ENCODE assay signal across 12 cellular contexts in genomic region chr1:198519639-198520501, GRCh38. TPM values are rescaled to one million over a fixed set of nuclear protein-coding genes. Genes with fewer than 3 reads are reported as not detected.
DNase-seq lines count a peak whose midpoint lies in the region; ATAC-seq and TF ChIP-seq lines count a peak whose summit lies in the region.
"Had no signal": no experiment of that assay in that cellular context is flagged by ENCODE, and none has a peak within 500 bp of the region (broad histone marks: within the 10 kb centered on the region; RNA-seq: fewer than 3 reads in every experiment).

No MANE protein-coding gene starts in this region.

- WGBS in psoas muscle, 3 donors: 81 to 85% (median 85%) methylated on average over 10 of the region's 10 CpGs

- POLR2A ChIA-PET in activated CD8-positive, alpha-beta T cell treated with anti-CD3 and anti-CD28 coated beads for 36 hours (lab: Charles Lee): interaction anchor here (0.6 to 2.7 kb wide), 12 partner anchors 90 to 416 kb away, joined by 3 to 17 read pairs (median 3); no protein-coding TSS in a partner anchor

- intact Hi-C loops in activated CD8-positive, alpha-beta T cell treated with anti-CD3 and anti-CD28 coated beads for 36 hours (cut with micrococcal nuclease): loop anchor here (5.0 kb wide), 5 partner anchors 37 to 353 kb away; no protein-coding TSS in a partner anchor
- intact Hi-C loops in psoas muscle (cut with DNase I): no loop called here

- no peaks in the 10 kb centered on the region for H3K9me3 Mint-ChIP-seq in activated CD8-positive, alpha-beta T cell treated with anti-CD3 and anti-CD28 coated beads for 36 hours

- H3K9ac ChIP-seq in rectal smooth muscle tissue (ENCODE audit: low read length): no peak overlapping the region

- peak; percentile 26 for DNase-seq in activated CD4-positive, alpha-beta T cell treated with anti-CD3 and anti-CD28 coated beads for 48 hours
- DNase-seq in activated CD4-positive, alpha-beta T cell treated with anti-CD3 and anti-CD28 coated beads, Interleukin-2, amount 50 U/mL, for 1 hour: no peak
- DNase-seq in activated CD8-positive, alpha-beta T cell treated with anti-CD3 and anti-CD28 coated beads for 36 hours: no peak
- no peak for DNase-seq in HUDEP-2 (lab: John Stamatoyannopoulos, UW; ENCODE audit: unreplicated experiment in 76 of 76)
- DNase-seq in psoas muscle: no peak
- no peak for DNase-seq in UCSD-AML1 (lab: John Stamatoyannopoulos, UW; ENCODE audit: unreplicated experiment)
- DNase-seq: SW 1271 had no signal

- H3K4me1 Mint-ChIP-seq in activated CD8-positive, alpha-beta T cell treated with anti-CD3 and anti-CD28 coated beads for 36 hours (ENCODE audit: low read depth): peaks cover 67% of the 10 kb centered on the region

- H3K36me3 ChIP-seq in rectal smooth muscle tissue (ENCODE audit: control insufficient read depth, insufficient read depth, low read length): no peaks in the 10 kb centered on the region
- no peaks in the 10 kb centered on the region for H3K36me3 ChIP-seq in psoas muscle (ENCODE audit: insufficient read depth in 1 of 2, low read depth in 1 of 2)

- H3K27me3 Mint-ChIP-seq in activated CD8-positive, alpha-beta T cell treated with anti-CD3 and anti-CD28 coated beads for 36 hours: no peaks in the 10 kb centered on the region

- TF ChIP-seq CTCF in activated CD8-positive, alpha-beta T cell treated with anti-CD3 and anti-CD28 coated beads for 36 hours (IDR thresholded peaks at IDR 0.05): no peak
- TF ChIP-seq CTCF in psoas muscle (IDR thresholded peaks at IDR 0.05): no peak

- H3K4me3 Mint-ChIP-seq in activated CD8-positive, alpha-beta T cell treated with anti-CD3 and anti-CD28 coated beads for 36 hours: peak overlapping the region; percentile 72

- CTCF ChIA-PET in activated CD8-positive, alpha-beta T cell treated with anti-CD3 and anti-CD28 coated beads for 36 hours (lab: Charles Lee): interaction anchor here (0.9 to 2.4 kb wide), 10 partner anchors 20 to 170 kb away, joined by 3 to 8 read pairs (median 4); partner anchors contain the start of gene ATP6V1G3

- H3K27ac Mint-ChIP-seq in activated CD8-positive, alpha-beta T cell treated with anti-CD3 and anti-CD28 coated beads for 36 hours: peak overlapping the region; percentile 92

- H3K27me3 ChIP-seq in rectal smooth muscle tissue (ENCODE audit: control insufficient read depth, insufficient read depth, low read length): no peaks in the 10 kb centered on the region
- H3K27me3 ChIP-seq in psoas muscle (ENCODE audit: insufficient read depth in 3 of 3, low read length in 2 of 3): peaks cover 0 to 3% (median 0%) of the 10 kb centered on the region in 3 donors

- ATAC-seq in HG02852 (IDR thresholded peaks at IDR 0.05; ENCODE audit: unreplicated experiment) (peak; percentile 9), psoas muscle (no peak)
- ATAC-seq in activated CD8-positive, alpha-beta T cell treated with anti-CD3 and anti-CD28 coated beads for 36 hours: peak; percentile 15
- ATAC-seq: A549 had no signal

- H3K9me3 ChIP-seq in psoas muscle: no peaks in the 10 kb centered on the region
- H3K9me3 ChIP-seq: A549 had no signal

- peaks cover 2% of the 10 kb centered on the region for H3K36me3 Mint-ChIP-seq in activated CD8-positive, alpha-beta T cell treated with anti-CD3 and anti-CD28 coated beads for 36 hours (ENCODE audit: low read depth)

- H3K4me3 ChIP-seq in rectal smooth muscle tissue (ENCODE audit: low read length): peak overlapping the region; percentile 6
- H3K4me3 ChIP-seq in psoas muscle: no peak overlapping the region
- H3K4me3 ChIP-seq: A549 had no signal

- no peaks in the 10 kb centered on the region for H3K4me1 ChIP-seq in rectal smooth muscle tissue (ENCODE audit: control insufficient read depth, insufficient read depth, low read length)
- peaks cover 2% of the 10 kb centered on the region for H3K4me1 ChIP-seq in psoas muscle
- H3K4me1 ChIP-seq: A549 had no signal

- H3K27ac ChIP-seq in rectal smooth muscle tissue (ENCODE audit: low read depth, low read length): no peak overlapping the region
- H3K27ac ChIP-seq in psoas muscle: no peak overlapping the region
- H3K27ac ChIP-seq: A549, HL-60 had no signal

RNA-seq across cellular contexts. Expression of gene ATP6V1G3, which starts 20.6 kb away (rescaled TPM):
- total RNA-seq in activated CD8-positive, alpha-beta T cell treated with anti-CD3 and anti-CD28 coated beads for 36 hours: not detected
- total RNA-seq in psoas muscle: not detected
- not detected for polyA plus RNA-seq in psoas muscle
- total RNA-seq: ureter had no signal
- polyA plus RNA-seq: A549 had no signal

Comparison
In these comparisons a context has a peak if more than half of its experiments do, and no peak if none do; other contexts are left out.
1. ATAC-seq: peak in HG02852 (single experiment) and activated CD8-positive, alpha-beta T cell treated with anti-CD3 and anti-CD28 coated beads for 36 hours (single experiment); none in psoas muscle (0 of 4).